ENCODE assay signal across 7 cellular contexts in the genomic region with DNA sequence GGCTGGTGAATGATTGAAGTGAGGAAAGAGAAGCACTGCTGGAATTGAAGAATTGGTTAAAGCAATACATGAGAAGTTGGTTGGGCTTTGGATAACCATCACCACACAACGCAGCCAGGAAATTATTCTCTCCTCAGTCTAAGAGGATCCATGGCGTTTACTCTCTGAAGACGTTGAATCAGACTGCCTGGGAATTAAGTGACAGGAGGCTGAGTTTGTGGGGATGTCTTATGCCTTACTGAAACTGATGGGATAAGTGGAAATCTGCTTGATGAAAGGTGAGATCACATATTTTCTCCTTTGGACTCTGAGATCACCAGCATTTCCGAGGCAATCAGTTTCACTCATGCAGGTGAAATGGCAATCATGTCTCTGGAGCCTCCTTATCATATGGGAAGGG.
"Had no signal": no experiment of that assay in that cellular context is flagged by ENCODE, and none has a peak within 500 bp of the region (broad histone marks: within the 10 kb centered on the region; RNA-seq: fewer than 3 reads in every experiment).

No MANE protein-coding gene starts in this region.

- H3K9ac ChIP-seq: GM23248 had no signal

- H3K4me2 ChIP-seq: GM23338 had no signal

- H3K27ac ChIP-seq: GM23248 had no signal

- DNase-seq: GM23248, GOT3, H7, H9, HCEC 1CT, HFFc6 had no signal

- H3K4me3 ChIP-seq: GM23248, GM23338 had no signal

- H2AFZ ChIP-seq: GM23248, GM23338 had no signal
